ENCODE assay signal across 8 cellular contexts in genomic region chr15:67080118-67080899, GRCh38. TPM values are rescaled to one million over a fixed set of nuclear protein-coding genes. Genes with fewer than 3 reads are reported as not detected.
DNase-seq lines count a peak whose midpoint lies in the region; ATAC-seq and TF ChIP-seq lines count a peak whose summit lies in the region.

No MANE protein-coding gene starts in this region.

- CTCF ChIA-PET in PC-3 (lab: Charles Lee): no interaction called here

- peaks cover 96% of the 10 kb centered on the region for H3K4me1 Mint-ChIP-seq in CD14-positive monocyte
- peaks cover 47% of the 10 kb centered on the region for H3K4me1 Mint-ChIP-seq in endodermal cell

- H3K36me3 Mint-ChIP-seq in CD14-positive monocyte (peaks cover 47 to 65% of the 10 kb centered on the region in 2 donors), endodermal cell (ENCODE audit: low read depth) (no peaks in the 10 kb centered on the region)

- no peaks in the 10 kb centered on the region for H3K9me2 ChIP-seq in PC-3 (replicated peaks; ENCODE audit: low read length)

- no peak overlapping the region for H2AFZ ChIP-seq in PC-3 (ENCODE audit: low read length)

- BruUV-seq in PC-3 (replicated peaks; lab: Mats Ljungman, UMichigan): no TSS peak

- 87 to 92% methylated on average over 5 to 12 of the region's 12 CpGs for WGBS in endodermal cell (ENCODE audit: insufficient coverage in 1 of 2, insufficient read length in 1 of 2), 2 experiments

- H3K27ac Mint-ChIP-seq in CD14-positive monocyte: peak overlapping the region; percentile 88 to 96 (median 93)
- no peak overlapping the region for H3K27ac Mint-ChIP-seq in endodermal cell

- H3K79me2 ChIP-seq in PC-3 (ENCODE audit: low read length): peaks cover 100% of the 10 kb centered on the region

- no peak overlapping the region for H3K4me2 ChIP-seq in PC-3 (ENCODE audit: low read length)

- ATAC-seq in PC-3 (no peak), omental fat pad (ENCODE audit: low FRiP score) (peak; percentile 34), GM21381 (IDR thresholded peaks at IDR 0.05; ENCODE audit: unreplicated experiment) (no peak)

- intact Hi-C loops in CD14-positive monocyte (cut with micrococcal nuclease): loop anchor here (5.0 to 10.0 kb wide), 3 partner anchors 42 to 56 kb away; no protein-coding TSS in a partner anchor
- intact Hi-C loops in PC-3 (cut with micrococcal nuclease): no loop called here

- POLR2A ChIA-PET in PC-3 (lab: Charles Lee; ENCODE audit: unreplicated experiment): interaction anchor here (0.6 kb wide), 1 partner anchor 15 kb away, joined by 3 read pairs; no protein-coding TSS in a partner anchor

- no peaks in the 10 kb centered on the region for H3K27me3 ChIP-seq in PC-3 (ENCODE audit: low read length)
- no peaks in the 10 kb centered on the region for H3K27me3 ChIP-seq in endodermal cell (ENCODE audit: control insufficient read depth, insufficient read depth, low read length, poor library complexity, severe bottlenecking)

- H3K9me3 Mint-ChIP-seq in CD14-positive monocyte: no peaks in the 10 kb centered on the region
- H3K9me3 Mint-ChIP-seq in endodermal cell: peaks cover 14% of the 10 kb centered on the region

- H3F3A ChIP-seq in PC-3 (ENCODE audit: low read length, unreplicated experiment): no peaks in the 10 kb centered on the region

- H3K4me3 ChIP-seq in PC-3 (ENCODE audit: low read length): no peak overlapping the region
- no peak overlapping the region for H3K4me3 ChIP-seq in endodermal cell (ENCODE audit: low read length)

- H3K9me3 ChIP-seq in PC-3 (ENCODE audit: low read length): no peaks in the 10 kb centered on the region
- H3K9me3 ChIP-seq in endodermal cell (ENCODE audit: control insufficient read depth, low read length): peaks cover 14% of the 10 kb centered on the region

- H3K36me3 ChIP-seq in PC-3 (ENCODE audit: low read depth, low read length) (peaks cover 58% of the 10 kb centered on the region), endodermal cell (ENCODE audit: control insufficient read depth, insufficient read depth, low read length) (peaks cover 19% of the 10 kb centered on the region)

- H3K4me1 ChIP-seq in PC-3 (ENCODE audit: insufficient read depth, low read length) (peaks cover 81% of the 10 kb centered on the region), endodermal cell (ENCODE audit: control insufficient read depth, insufficient read depth, low read length) (peaks cover 15% of the 10 kb centered on the region)

- TF ChIP-seq CTCF in CD14-positive monocyte (IDR thresholded peaks at IDR 0.05): no peak
- TF ChIP-seq CTCF in PC-3 (conservative IDR thresholded peaks at IDR 0.05; ENCODE audit: low read depth, low read length): no peak
- TF ChIP-seq CTCF in endodermal cell (conservative IDR thresholded peaks at IDR 0.05): no peak
- no peak for TF ChIP-seq CTCF in omental fat pad (IDR thresholded peaks at IDR 0.05)

- H3K9ac ChIP-seq in PC-3 (ENCODE audit: low read length): no peak overlapping the region
- no peak overlapping the region for H3K9ac ChIP-seq in endodermal cell (ENCODE audit: extremely low read depth, low read length, poor library complexity, severe bottlenecking)

- H3K4me3 Mint-ChIP-seq in CD14-positive monocyte (peak overlapping the region; percentile 56 to 58), endodermal cell (no peak overlapping the region)

- peaks cover 0 to 2% (median 0%) of the 10 kb centered on the region in 3 donors for H3K27me3 Mint-ChIP-seq in CD14-positive monocyte (ENCODE audit: low read depth in 3 of 3)
- H3K27me3 Mint-ChIP-seq in endodermal cell (ENCODE audit: insufficient read depth): peaks cover 9% of the 10 kb centered on the region

- peaks cover 52% of the 10 kb centered on the region; the same call in 1 of the 2 replicates for H4K20me1 ChIP-seq in PC-3 (ENCODE audit: low read length)

- DNase-seq in CD14-positive monocyte (ENCODE audit: low spot score): no peak
- no peak for DNase-seq in PC-3
- DNase-seq in endodermal cell: no peak
- DNase-seq in omental fat pad (ENCODE audit: low spot score): no peak
- no peak for DNase-seq in globus pallidus (ENCODE audit: low spot score)
- DNase-seq in GOT3 (lab: John Stamatoyannopoulos, UW): no peak
- no peak for DNase-seq in GM19240 (ENCODE audit: insufficient read length, low spot score)

- H3K27ac ChIP-seq in PC-3 (ENCODE audit: low read length) (peak overlapping the region; percentile 47), endodermal cell (ENCODE audit: low read depth, low read length) (peak overlapping the region; percentile 3)

RNA-seq across cellular contexts. Expression of gene SMAD3, which starts 14.9 kb away (rescaled TPM):
- polyA plus RNA-seq in CD14-positive monocyte: 1 to 10 TPM; 4.4 to 5.4 TPM
- total RNA-seq in PC-3 (2014; rRNA removed) (75.6 and 86.4 TPM in 2 replicates), endodermal cell (1 to 10 TPM; 7.8 to 9.6 TPM), omental fat pad (10 to 100 TPM; 30.9 to 58.1 (median 49.9) TPM)
- 36.7 TPM for polyA plus RNA-seq in endodermal cell (2013, experiment 1 of 2)
- 35.6 TPM for polyA plus RNA-seq in endodermal cell (2013, experiment 2 of 2)
